Comparison of ENCODE assay signal across 9 cellular contexts in genomic region chr3:125120370-125121122, GRCh38.
DNase-seq lines count a peak whose midpoint lies in the region; ATAC-seq and TF ChIP-seq lines count a peak whose summit lies in the region.
"Had no signal": no experiment of that assay in that cellular context is flagged by ENCODE, and none has a peak within 500 bp of the region (broad histone marks: within the 10 kb centered on the region; RNA-seq: fewer than 3 reads in every experiment).

No MANE protein-coding gene starts in this region.

- DNase-seq in activated naive CD4-positive, alpha-beta T cell (lab: John Stamatoyannopoulos, UW) = no peak
- DNase-seq in astrocyte of the hippocampus (ENCODE audit: low read depth, low spot score) (peak; percentile 82), mesendoderm (peak; percentile 93), type B pancreatic cell (ENCODE audit: extremely low spot score, unreplicated experiment) (no peak), T-helper 1 cell (no peak)
- DNase-seq in NK-92 treated with Interleukin-12 subunit alpha and Interleukin-12 subunit beta, amount 100 ng/mL, for 24 hours (lab: John Stamatoyannopoulos, UW) = no peak

- H3K79me2 ChIP-seq in mesendoderm (ENCODE audit: control insufficient read depth, insufficient read depth, low read length) = no peaks in the 10 kb centered on the region

- H3K4me1 Mint-ChIP-seq in activated naive CD4-positive, alpha-beta T cell treated with anti-CD3 and anti-CD28 coated beads, Interleukin-2, amount 50 U/mL, for 24 hours = peaks cover 44% of the 10 kb centered on the region
- peaks cover 42% of the 10 kb centered on the region for H3K4me1 Mint-ChIP-seq in type B pancreatic cell (ENCODE audit: unreplicated experiment)

- no CpG with 5 or more reads among the region's 21 CpGs for WGBS in mesendoderm (ENCODE audit: extremely low coverage, insufficient coverage, low lambda C conversion rate)

- peak overlapping the region; percentile 36 for H2BK5ac ChIP-seq in mesendoderm (ENCODE audit: low read length)

- H2BK15ac ChIP-seq in mesendoderm (replicated peaks; ENCODE audit: low read depth) = no peak overlapping the region

- no peaks in the 10 kb centered on the region for H3K36me3 ChIP-seq in mesendoderm (ENCODE audit: control insufficient read depth, insufficient read depth, low read length)

- no peak overlapping the region for H3K23ac ChIP-seq in mesendoderm (ENCODE audit: low read length)

- H4K5ac ChIP-seq in mesendoderm (ENCODE audit: low read length) = no peak overlapping the region

- H3K79me1 ChIP-seq in mesendoderm (ENCODE audit: low read length) = no peaks in the 10 kb centered on the region

- ATAC-seq in activated CD4-positive, CD25-positive, alpha-beta regulatory T cell treated with anti-CD3 and anti-CD28 coated beads, Interleukin-2, amount 50 U/mL, for 24 hours = no peak

- no peaks in the 10 kb centered on the region for H3K9me3 Mint-ChIP-seq in activated naive CD4-positive, alpha-beta T cell treated with anti-CD3 and anti-CD28 coated beads, Interleukin-2, amount 50 U/mL, for 24 hours
- no peaks in the 10 kb centered on the region for H3K9me3 Mint-ChIP-seq in type B pancreatic cell

- H3K9ac ChIP-seq in mesendoderm (ENCODE audit: low read length) = peak overlapping the region; percentile 60

- H3K56ac ChIP-seq in mesendoderm (ENCODE audit: low read length) = peak overlapping the region; percentile 85

- H3K27me3 ChIP-seq in mesendoderm (ENCODE audit: insufficient read depth, low read length, poor library complexity) = no peaks in the 10 kb centered on the region

- H3K27ac ChIP-seq in mesendoderm (ENCODE audit: low read depth, low read length) = peak overlapping the region; percentile 15
- H3K27ac ChIP-seq: C4-2B had no signal

- no peak overlapping the region for H3K27ac Mint-ChIP-seq in activated naive CD4-positive, alpha-beta T cell treated with anti-CD3 and anti-CD28 coated beads, Interleukin-2, amount 50 U/mL, for 24 hours
- H3K27ac Mint-ChIP-seq in type B pancreatic cell = no peak overlapping the region

- peak overlapping the region; percentile 4 for H2BK120ac ChIP-seq in mesendoderm (ENCODE audit: low read depth, low read length)

- no peak for TF ChIP-seq CTCF in type B pancreatic cell (conservative IDR thresholded peaks at IDR 0.05)

- peak overlapping the region; percentile 51 for H3K4me2 ChIP-seq in mesendoderm (ENCODE audit: low read length)

- peaks cover 21% of the 10 kb centered on the region for H3K4me1 ChIP-seq in mesendoderm (ENCODE audit: control insufficient read depth, low read depth, low read length)

- no peaks in the 10 kb centered on the region for H3K27me3 Mint-ChIP-seq in activated naive CD4-positive, alpha-beta T cell treated with anti-CD3 and anti-CD28 coated beads, Interleukin-2, amount 50 U/mL, for 24 hours
- peaks cover 30% of the 10 kb centered on the region for H3K27me3 Mint-ChIP-seq in type B pancreatic cell

- no peak overlapping the region for H3K4me3 ChIP-seq in mesendoderm (ENCODE audit: low read length)

- H3K4me3 Mint-ChIP-seq in activated naive CD4-positive, alpha-beta T cell treated with anti-CD3 and anti-CD28 coated beads, Interleukin-2, amount 50 U/mL, for 24 hours = peak overlapping the region; percentile 79
- peak overlapping the region; percentile 59 for H3K4me3 Mint-ChIP-seq in type B pancreatic cell

- peak overlapping the region; percentile 17 for H3K4ac ChIP-seq in mesendoderm (ENCODE audit: low read depth, low read length)

- peaks cover 2% of the 10 kb centered on the region for H3K36me3 Mint-ChIP-seq in activated naive CD4-positive, alpha-beta T cell treated with anti-CD3 and anti-CD28 coated beads, Interleukin-2, amount 50 U/mL, for 24 hours
- peaks cover 5% of the 10 kb centered on the region for H3K36me3 Mint-ChIP-seq in type B pancreatic cell

- no peak overlapping the region for H4K8ac ChIP-seq in mesendoderm (ENCODE audit: low read depth, low read length)

- peak overlapping the region; percentile 63 for H3K18ac ChIP-seq in mesendoderm (ENCODE audit: low read length)

- peak overlapping the region; percentile 4 for H2AK5ac ChIP-seq in mesendoderm (ENCODE audit: low read length)

Comparison
In these comparisons a context has a peak if more than half of its experiments do, and no peak if none do; other contexts are left out.
1. DNase-seq: peak in astrocyte of the hippocampus (single experiment) and mesendoderm (single experiment); none in activated naive CD4-positive, alpha-beta T cell (0 of 4), type B pancreatic cell (single experiment), NK-92 treated with Interleukin-12 subunit alpha and Interleukin-12 subunit beta, amount 100 ng/mL, for 24 hours (single experiment) and T-helper 1 cell (0 of 5).